In genomic region chr5:65263291-65263690, GRCh38 we compare ENCODE assay signal across 1 cellular context.
TF ChIP-seq lines count a peak whose summit lies in the region.

No MANE protein-coding gene starts in this region.

TF ChIP-seq in IMR-90, 13 proteins besides CTCF, POLR2A, EP300 and RAD21 (continued from another document):
- no peak for TF ChIP-seq ELK1 (IDR thresholded peaks at IDR 0.05; ENCODE audit: borderline replicate concordance, low read depth, low read length)
- no peak for TF ChIP-seq FOS (IDR thresholded peaks at IDR 0.05; ENCODE audit: low read depth, low read length)
- no peak for TF ChIP-seq CHD1 (IDR thresholded peaks at IDR 0.05; ENCODE audit: low read depth, low read length)
- TF ChIP-seq MAZ (IDR thresholded peaks at IDR 0.05; ENCODE audit: borderline replicate concordance, low read depth, low read length) = no peak
- no peak for TF ChIP-seq CEBPB (IDR thresholded peaks at IDR 0.05; ENCODE audit: low read depth, low read length)
- no peak for TF ChIP-seq BHLHE40 (IDR thresholded peaks at IDR 0.05; ENCODE audit: low read depth, low read length)
